27 cellular contexts compared by ENCODE assay signal in the genomic region with DNA sequence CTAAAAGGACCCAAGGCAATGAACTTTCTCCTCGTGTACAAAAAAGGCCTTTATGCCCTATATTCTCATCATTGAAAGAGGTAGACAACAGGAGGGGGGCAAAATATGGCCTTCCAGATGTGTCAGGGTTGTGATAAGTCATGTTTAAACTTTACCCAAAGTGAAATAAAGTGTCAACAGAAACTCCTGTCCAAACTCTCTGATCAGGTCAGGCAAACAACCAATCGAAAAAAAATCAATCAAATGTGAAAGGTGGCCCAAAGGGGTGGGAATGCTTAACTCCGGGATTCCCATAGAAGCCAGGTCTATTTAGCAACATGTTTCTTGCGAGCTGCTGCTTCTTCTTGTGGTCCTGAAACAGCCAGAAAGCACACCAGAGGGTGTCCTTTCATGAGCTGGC. TPM values are rescaled to one million over a fixed set of nuclear protein-coding genes. Genes with fewer than 3 reads are reported as not detected.
"Had no signal": no experiment of that assay in that cellular context is flagged by ENCODE, and none has a peak within 500 bp of the region (broad histone marks: within the 10 kb centered on the region; RNA-seq: fewer than 3 reads in every experiment).

No MANE protein-coding gene starts in this region.

- H3K27me3 Mint-ChIP-seq: stimulated activated naive B cell treated with anti-CD40 and anti-IgM and Interleukin-4, amounts not matched to agents 10 μg/mL and 1 μg/mL and 100 μg/mL, for 72 hours; stimulated activated naive CD8-positive, alpha-beta T cell treated with anti-CD3 and anti-CD28 coated beads, Interleukin-15, Interleukin-2, amounts not matched to agents 100 ng/mL and 50 ng/mL, for 24 hours had no signal

- H3K4me3 Mint-ChIP-seq: naive thymus-derived CD8-positive, alpha-beta T cell; natural killer cell treated with Interleukin-12 subunit alpha and Interleukin-12 subunit beta and Interleukin-15 and Interleukin-18, amount 100 ng/mL, for 72 hours; nephron progenitor cell; neural crest cell; stimulated activated effector memory CD8-positive, alpha-beta T cell treated with anti-CD3 and anti-CD28 coated beads, Interleukin-12 subunit alpha, Interleukin-12 subunit beta, amount 100 ng/mL, for 72 hours; stimulated activated naive B cell treated with anti-CD40 and anti-IgM and Interleukin-4, amounts not matched to agents 10 μg/mL and 1 μg/mL and 100 μg/mL, for 72 hours; stimulated activated naive CD8-positive, alpha-beta T cell treated with anti-CD3 and anti-CD28 coated beads, Interleukin-15, Interleukin-2, amounts not matched to agents 100 ng/mL and 50 ng/mL, for 24 hours had no signal

- H3K27ac Mint-ChIP-seq: naive thymus-derived CD8-positive, alpha-beta T cell; natural killer cell treated with Interleukin-12 subunit alpha and Interleukin-12 subunit beta and Interleukin-15 and Interleukin-18, amount 100 ng/mL, for 72 hours; nephron progenitor cell; stimulated activated effector memory CD8-positive, alpha-beta T cell treated with anti-CD3 and anti-CD28 coated beads, Interleukin-12 subunit alpha, Interleukin-12 subunit beta, amount 100 ng/mL, for 72 hours; stimulated activated naive B cell treated with anti-CD40 and anti-IgM and Interleukin-4, amounts not matched to agents 10 μg/mL and 1 μg/mL and 100 μg/mL, for 72 hours; stimulated activated naive CD8-positive, alpha-beta T cell treated with anti-CD3 and anti-CD28 coated beads, Interleukin-15, Interleukin-2, amounts not matched to agents 100 ng/mL and 50 ng/mL, for 24 hours had no signal

- H3K4me1 ChIP-seq: psoas muscle, stomach, thyroid gland, tibial nerve, upper lobe of left lung, uterus had no signal

- H3K36me3 Mint-ChIP-seq: naive thymus-derived CD8-positive, alpha-beta T cell; natural killer cell treated with Interleukin-12 subunit alpha and Interleukin-12 subunit beta and Interleukin-15 and Interleukin-18, amount 100 ng/mL, for 72 hours; stimulated activated effector memory CD8-positive, alpha-beta T cell treated with anti-CD3 and anti-CD28 coated beads, Interleukin-12 subunit alpha, Interleukin-12 subunit beta, amount 100 ng/mL, for 72 hours; stimulated activated naive B cell treated with anti-CD40 and anti-IgM and Interleukin-4, amounts not matched to agents 10 μg/mL and 1 μg/mL and 100 μg/mL, for 72 hours had no signal

- H3K27me3 ChIP-seq: neutrophil, pancreas, right lobe of liver, sigmoid colon, stomach, thyroid gland, tibial nerve, upper lobe of left lung, uterus had no signal

- H3K4me3 ChIP-seq: pancreas, psoas muscle, right lobe of liver, sigmoid colon, stomach, thoracic aorta, thyroid gland, tibial nerve, upper lobe of left lung, uterus had no signal

- H3K4me1 Mint-ChIP-seq: naive thymus-derived CD8-positive, alpha-beta T cell; nephron progenitor cell; neural crest cell; stimulated activated effector memory CD8-positive, alpha-beta T cell treated with anti-CD3 and anti-CD28 coated beads, Interleukin-12 subunit alpha, Interleukin-12 subunit beta, amount 100 ng/mL, for 72 hours; stimulated activated naive B cell treated with anti-CD40 and anti-IgM and Interleukin-4, amounts not matched to agents 10 μg/mL and 1 μg/mL and 100 μg/mL, for 72 hours had no signal

- H3K9me3 ChIP-seq: neutrophil, pancreas, psoas muscle, right lobe of liver, sigmoid colon, stomach, thoracic aorta, thyroid gland, tibial nerve, upper lobe of left lung, uterus had no signal

- ATAC-seq: naive thymus-derived CD8-positive, alpha-beta T cell; natural killer cell treated with Interleukin-12 subunit alpha and Interleukin-12 subunit beta and Interleukin-15 and Interleukin-18, amount 100 ng/mL, for 72 hours; psoas muscle; right cardiac atrium; stimulated activated effector memory CD8-positive, alpha-beta T cell treated with anti-CD3 and anti-CD28 coated beads, Interleukin-12 subunit alpha, Interleukin-12 subunit beta, amount 100 ng/mL, for 72 hours; stimulated activated naive B cell treated with anti-CD40 and anti-IgM and Interleukin-4, amounts not matched to agents 10 μg/mL and 1 μg/mL and 100 μg/mL, for 72 hours had no signal

- H3K27ac ChIP-seq: neutrophil, psoas muscle, right lobe of liver, sigmoid colon, stomach, thoracic aorta, thyroid gland, tibial nerve, upper lobe of left lung, uterus had no signal

- DNase-seq: naive thymus-derived CD8-positive, alpha-beta T cell; nephron progenitor cell; nucleus accumbens; pancreas; psoas muscle; right cardiac atrium; right lobe of liver; sigmoid colon; small intestine; stimulated activated CD4-positive, alpha-beta T cell treated with anti-CD3 and anti-CD28 coated beads, Interleukin-15, amount 100 ng/mL, for 24 hours; stimulated activated CD4-positive, alpha-beta T cell treated with anti-CD3 and anti-CD28 coated beads, Interleukin-2, amount 100 ng/mL, for 24 hours; stimulated activated CD4-positive, alpha-beta T cell treated with anti-CD3 and anti-CD28 coated beads, Interleukin-2, amount 100 ng/mL, for 48 hours; stimulated activated CD4-positive, alpha-beta T cell treated with anti-CD3 and anti-CD28 coated beads, Interleukin-4, amount 100 ng/mL, for 24 hours; stimulated activated naive B cell treated with anti-CD40 and anti-IgM and Interleukin-4, amounts not matched to agents 10 μg/mL and 1 μg/mL and 100 μg/mL, for 72 hours; stimulated activated naive CD4-positive, alpha-beta T cell treated with Interleukin-2 at 50 U/mL for 16 hours; stomach; thyroid gland; trophoblast cell; upper lobe of left lung; uterus had no signal

- H3K36me3 ChIP-seq: neutrophil, pancreas, right lobe of liver, sigmoid colon, stomach, thoracic aorta, thyroid gland, tibial nerve, upper lobe of left lung, uterus had no signal

RNA-seq across cellular contexts. Expression of a gene that starts 49.5 kb away (rescaled TPM):
- total RNA-seq: naive thymus-derived CD8-positive, alpha-beta T cell; natural killer cell treated with Interleukin-12 subunit alpha and Interleukin-12 subunit beta and Interleukin-15 and Interleukin-18, amount 100 ng/mL, for 72 hours had no signal
